ENCODE assay signal across 10 cellular contexts in the genomic region with DNA sequence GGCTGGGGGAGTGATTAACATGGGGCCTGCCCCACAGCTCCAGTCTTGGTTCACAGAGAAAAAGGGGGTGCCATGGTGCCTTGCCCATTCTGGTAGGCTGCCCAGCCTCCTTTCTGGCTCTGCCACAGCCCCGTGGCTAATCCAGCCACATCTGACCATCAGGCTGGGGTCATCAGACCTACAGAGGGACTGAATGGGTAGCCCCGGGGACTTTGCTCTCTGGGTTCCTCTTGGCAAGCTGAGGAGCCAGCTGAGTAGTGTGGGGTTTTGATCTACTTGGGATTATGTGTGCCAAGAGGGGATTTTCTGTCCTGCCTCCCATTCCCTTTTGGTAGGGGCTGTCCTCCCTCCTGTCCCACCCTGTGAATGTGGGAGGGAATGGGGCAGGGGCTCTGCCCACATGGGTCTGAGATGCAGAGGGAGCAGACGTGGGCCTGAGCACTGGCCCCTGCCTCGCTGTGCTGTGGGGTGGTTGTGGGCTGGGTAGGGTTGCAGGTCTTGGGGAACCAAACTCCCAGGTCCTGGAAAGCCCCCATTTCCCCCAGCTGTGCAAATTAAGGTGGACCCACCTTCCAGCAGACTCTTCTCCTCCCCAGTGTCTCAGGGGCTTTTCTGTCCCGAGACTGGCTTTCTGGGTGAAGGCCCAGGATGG. TPM values are rescaled to one million over a fixed set of nuclear protein-coding genes. Genes with fewer than 3 reads are reported as not detected.
A peak's percentile ranks its signal among the peaks of the same experiment; 100 is the strongest.
DNase-seq lines count a peak whose midpoint lies in the region; ATAC-seq and TF ChIP-seq lines count a peak whose summit lies in the region.
"Had no signal": no experiment of that assay in that cellular context is flagged by ENCODE, and none has a peak within 500 bp of the region (broad histone marks: within the 10 kb centered on the region; RNA-seq: fewer than 3 reads in every experiment).

No MANE protein-coding gene starts in this region.

- H3K27me3 Mint-ChIP-seq in CD8-positive, alpha-beta T cell (ENCODE audit: low read depth): no peaks in the 10 kb centered on the region

- CTCF ChIA-PET in CD8-positive, alpha-beta T cell (lab: Charles Lee): interaction anchor here (1.1 to 3.3 kb wide), 4 partner anchors 14 to 58 kb away, joined by 4 to 15 read pairs (median 4); no protein-coding TSS in a partner anchor

- peaks cover 31% of the 10 kb centered on the region for H3K4me1 ChIP-seq in CD8-positive, alpha-beta T cell (ENCODE audit: insufficient read depth, low read length)

- H3K36me3 ChIP-seq in CD8-positive, alpha-beta T cell (ENCODE audit: insufficient read depth, low read length): no peaks in the 10 kb centered on the region
- peaks cover 85% of the 10 kb centered on the region for H3K36me3 ChIP-seq in KOPT-K1 (ENCODE audit: insufficient read depth, low read length)
- H3K36me3 ChIP-seq: SJSA1 had no signal

- no peak overlapping the region for H3K27ac ChIP-seq in CD8-positive, alpha-beta T cell (ENCODE audit: low read depth, low read length)
- peak overlapping the region; percentile 63 for H3K27ac ChIP-seq in KOPT-K1 (ENCODE audit: low read depth, low read length, poor library complexity, severe bottlenecking)
- H3K27ac ChIP-seq: SJSA1 had no signal

- peaks cover 5% of the 10 kb centered on the region for H3K36me3 Mint-ChIP-seq in CD8-positive, alpha-beta T cell

- H3K4me3 ChIP-seq in CD8-positive, alpha-beta T cell (ENCODE audit: low read depth, low read length): no peak overlapping the region
- H3K4me3 ChIP-seq: SJSA1 had no signal

- H3K9me3 Mint-ChIP-seq in CD8-positive, alpha-beta T cell: no peaks in the 10 kb centered on the region

- POLR2A ChIA-PET in CD8-positive, alpha-beta T cell (lab: Charles Lee): no interaction called here

- TF ChIP-seq POLR2A in GM19099 (IDR thresholded peaks at IDR 0.05; ENCODE audit: extremely low read depth, insufficient read length, low read depth): peak; percentile 20

- no peaks in the 10 kb centered on the region for H3K9me3 ChIP-seq in CD8-positive, alpha-beta T cell (ENCODE audit: low read length)
- no peaks in the 10 kb centered on the region for H3K9me3 ChIP-seq in KOPT-K1 (ENCODE audit: insufficient read depth, low read length, poor library complexity, severe bottlenecking)

- H3K4me3 Mint-ChIP-seq in CD8-positive, alpha-beta T cell: peak overlapping the region; percentile 61

- peaks cover 38% of the 10 kb centered on the region for H3K4me1 Mint-ChIP-seq in CD8-positive, alpha-beta T cell (ENCODE audit: low read depth)

- H3K27ac Mint-ChIP-seq in CD8-positive, alpha-beta T cell: peak overlapping the region; percentile 93

- no peak for DNase-seq in CD8-positive, alpha-beta T cell
- peak; percentile 24 for DNase-seq in foreskin melanocyte
- DNase-seq in superior temporal gyrus (ENCODE audit: extremely low spot score): no peak
- DNase-seq in NCI-H128 (lab: John Stamatoyannopoulos, UW; ENCODE audit: unreplicated experiment): no peak
- DNase-seq: NCI-H226 had no signal

- no peaks in the 10 kb centered on the region for H3K27me3 ChIP-seq in CD8-positive, alpha-beta T cell (ENCODE audit: insufficient read depth, low read length)
- H3K27me3 ChIP-seq: SJSA1 had no signal

- intact Hi-C loops in CD8-positive, alpha-beta T cell (cut with DNase I, micrococcal nuclease): loop anchor here (1.0 to 2.0 kb wide), 3 partner anchors 15 to 33 kb away; a partner anchor contains a TSS

- TF ChIP-seq CTCF in CD8-positive, alpha-beta T cell (IDR thresholded peaks at IDR 0.05): no peak

- peak; percentile 28 for ATAC-seq in CD8-positive, alpha-beta T cell
- ATAC-seq in GM18519 (IDR thresholded peaks at IDR 0.05; ENCODE audit: low FRiP score, unreplicated experiment) (no peak), HG02798 (IDR thresholded peaks at IDR 0.05; ENCODE audit: poor library complexity, unreplicated experiment) (no peak)

RNA-seq across cellular contexts. Expression of a gene that starts 32.0 kb away (rescaled TPM):
- total RNA-seq in CD8-positive, alpha-beta T cell: 10 to 100 TPM; 28.1 to 32.4 TPM
